In the genomic region with DNA sequence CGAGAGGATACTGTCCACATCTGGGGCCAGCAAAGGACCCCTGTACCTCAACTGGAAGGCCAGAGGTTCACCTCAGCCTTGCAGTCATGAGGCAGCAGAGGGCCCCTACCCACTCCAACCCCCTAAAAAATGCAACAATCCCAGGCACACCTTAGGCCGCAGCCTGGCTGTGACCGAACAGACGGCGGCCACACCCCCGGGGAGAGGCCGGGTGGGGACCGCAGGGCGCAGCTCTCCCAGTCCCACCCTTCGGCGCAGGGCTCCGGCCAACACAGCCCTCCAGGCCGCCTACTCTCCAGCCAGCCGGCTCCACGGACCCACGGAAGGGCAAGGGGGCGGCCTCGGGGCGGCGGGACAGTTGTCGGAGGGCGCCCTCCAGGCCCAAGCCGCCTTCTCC, we compare ENCODE assay signal across 10 cellular contexts. TPM values are rescaled to one million over a fixed set of nuclear protein-coding genes. Genes with fewer than 3 reads are reported as not detected.
A peak's percentile ranks its signal among the peaks of the same experiment; 100 is the strongest.
DNase-seq lines count a peak whose midpoint lies in the region; ATAC-seq and TF ChIP-seq lines count a peak whose summit lies in the region.
"Had no signal": no experiment of that assay in that cellular context is flagged by ENCODE, and none has a peak within 500 bp of the region (broad histone marks: within the 10 kb centered on the region; RNA-seq: fewer than 3 reads in every experiment).

No MANE protein-coding gene starts in this region.

- H2BK120ac ChIP-seq in mesendoderm (ENCODE audit: low read depth, low read length) = no peak overlapping the region

- POLR2A ChIA-PET in CD8-positive, alpha-beta memory T cell (lab: Charles Lee) = interaction anchor here (0.8 to 2.6 kb wide), 4 partner anchors 10 to 277 kb away, joined by 4 to 25 read pairs (median 6); a partner anchor contains a TSS

- WGBS in esophagus, 2 donors = 66 to 80% methylated on average over 18 to 23 of the region's 23 CpGs
- 77 to 90% (median 77%) methylated on average over 21 to 23 of the region's 23 CpGs for WGBS in psoas muscle, 3 donors
- WGBS in mesendoderm (ENCODE audit: extremely low coverage, insufficient coverage, low lambda C conversion rate) = no CpG with 5 or more reads among the region's 23 CpGs

- H3K4ac ChIP-seq in mesendoderm (ENCODE audit: low read depth, low read length) = no peak overlapping the region

- no peak overlapping the region for H3K4me3 ChIP-seq in CD8-positive, alpha-beta memory T cell (ENCODE audit: low read length)
- peak overlapping the region; percentile 67 to 73 for H3K4me3 ChIP-seq in esophagus (ENCODE audit: low read depth in 1 of 2, low read length in 2 of 2)
- H3K4me3 ChIP-seq in psoas muscle = peak overlapping the region; percentile 88
- no peak overlapping the region for H3K4me3 ChIP-seq in BE2C (ENCODE audit: low read depth, low read length)
- H3K4me3 ChIP-seq in mesendoderm (ENCODE audit: low read length) = no peak overlapping the region

- no peak overlapping the region for H4K8ac ChIP-seq in mesendoderm (ENCODE audit: low read depth, low read length)

- H3K36me3 Mint-ChIP-seq in CD8-positive, alpha-beta memory T cell = peaks cover 0 to 1% (median 0%) of the 10 kb centered on the region in 3 donors

- no peak for DNase-seq in CD8-positive, alpha-beta memory T cell
- DNase-seq in psoas muscle (no peak), BE2C (no peak), NCI-H2171 treated with DMSO at 0.1 percent for 48 hours (lab: John Stamatoyannopoulos, UW) (no peak), mesendoderm (no peak), HT-29 (ENCODE audit: low spot score) (no peak)
- DNase-seq: GOT3 had no signal

- H2AK5ac ChIP-seq in mesendoderm (ENCODE audit: low read length) = no peak overlapping the region

- H3K4me2 ChIP-seq in mesendoderm (ENCODE audit: low read length) = no peak overlapping the region

- H3K27ac Mint-ChIP-seq in CD8-positive, alpha-beta memory T cell = peak overlapping the region in 5 of 8 donors; percentile 56 to 88 (median 69)

- no peak overlapping the region for H3K18ac ChIP-seq in mesendoderm (ENCODE audit: low read length)

- no peaks in the 10 kb centered on the region for H3K36me3 ChIP-seq in CD8-positive, alpha-beta memory T cell (ENCODE audit: insufficient read depth, low read length)
- H3K36me3 ChIP-seq in esophagus (ENCODE audit: control insufficient read depth in 2 of 2, insufficient read depth in 2 of 2, low read length in 1 of 2) (no peaks in the 10 kb centered on the region), psoas muscle (ENCODE audit: insufficient read depth in 1 of 2, low read depth in 1 of 2) (no peaks in the 10 kb centered on the region), BE2C (no peaks in the 10 kb centered on the region), mesendoderm (ENCODE audit: control insufficient read depth, insufficient read depth, low read length) (no peaks in the 10 kb centered on the region)

- H3K4me1 Mint-ChIP-seq in CD8-positive, alpha-beta memory T cell = peaks cover 15 to 34% (median 32%) of the 10 kb centered on the region in 3 donors

- H3K79me1 ChIP-seq in mesendoderm (ENCODE audit: low read length) = no peaks in the 10 kb centered on the region

- no peak overlapping the region for H3K23ac ChIP-seq in mesendoderm (ENCODE audit: low read length)

- H2BK15ac ChIP-seq in mesendoderm (replicated peaks; ENCODE audit: low read depth) = no peak overlapping the region

- H3K9me3 Mint-ChIP-seq in CD8-positive, alpha-beta memory T cell = no peaks in the 10 kb centered on the region

- no peak overlapping the region for H3K56ac ChIP-seq in mesendoderm (ENCODE audit: low read length)

- no peak overlapping the region for H3K9ac ChIP-seq in mesendoderm (ENCODE audit: low read length)

- TF ChIP-seq CTCF in VCaP (conservative IDR thresholded peaks at IDR 0.05) = no peak
- no peak for TF ChIP-seq CTCF in psoas muscle (IDR thresholded peaks at IDR 0.05)
- TF ChIP-seq CTCF in BE2C (IDR thresholded peaks at IDR 0.05; ENCODE audit: low read depth, low read length) = no peak

- H3K27ac ChIP-seq in CD8-positive, alpha-beta memory T cell (ENCODE audit: low read depth, low read length) = no peak overlapping the region
- H3K27ac ChIP-seq in VCaP (peak overlapping the region; percentile 97), esophagus (ENCODE audit: low read depth in 2 of 2, low read length in 1 of 2) (peak overlapping the region; percentile 66 to 80), psoas muscle (peak overlapping the region; percentile 95), mesendoderm (ENCODE audit: low read depth, low read length) (no peak overlapping the region)

- CTCF ChIA-PET in CD8-positive, alpha-beta memory T cell (lab: Charles Lee) = interaction anchor here (1.3 to 2.5 kb wide), 3 partner anchors 10 to 35 kb away, joined by 3 to 8 read pairs (median 7); a partner anchor contains a TSS

- peaks cover 0 to 1% of the 10 kb centered on the region in 2 donors for H3K27me3 Mint-ChIP-seq in CD8-positive, alpha-beta memory T cell

- H3K4me3 Mint-ChIP-seq in CD8-positive, alpha-beta memory T cell = peak overlapping the region; percentile 68 to 82 (median 74)

- no peak overlapping the region for H2BK5ac ChIP-seq in mesendoderm (ENCODE audit: low read length)

- peaks cover 14% of the 10 kb centered on the region for H3K4me1 ChIP-seq in CD8-positive, alpha-beta memory T cell (ENCODE audit: insufficient read depth, low read length)
- H3K4me1 ChIP-seq in esophagus (ENCODE audit: control insufficient read depth in 2 of 2, insufficient read depth in 2 of 2, low read length in 1 of 2) (peaks cover 2 to 14% of the 10 kb centered on the region in 2 donors), psoas muscle (peaks cover 36% of the 10 kb centered on the region), BE2C (no peaks in the 10 kb centered on the region), mesendoderm (ENCODE audit: control insufficient read depth, low read depth, low read length) (no peaks in the 10 kb centered on the region)

- peak in 1 of 4 donors; percentile 0 for ATAC-seq in psoas muscle

- H3K9me3 ChIP-seq in CD8-positive, alpha-beta memory T cell (ENCODE audit: low read length) = no peaks in the 10 kb centered on the region
- H3K9me3 ChIP-seq in esophagus (ENCODE audit: control insufficient read depth in 2 of 2, insufficient read depth in 1 of 2, low read depth in 1 of 2, low read length in 1 of 2) (no peaks in the 10 kb centered on the region), psoas muscle (no peaks in the 10 kb centered on the region), BE2C (no peaks in the 10 kb centered on the region)

- H3K79me2 ChIP-seq in mesendoderm (ENCODE audit: control insufficient read depth, insufficient read depth, low read length) = no peaks in the 10 kb centered on the region

- no peaks in the 10 kb centered on the region for H3K27me3 ChIP-seq in CD8-positive, alpha-beta memory T cell (ENCODE audit: insufficient read depth, low read length, poor library complexity, severe bottlenecking)
- no peaks in the 10 kb centered on the region for H3K27me3 ChIP-seq in esophagus (ENCODE audit: control insufficient read depth in 1 of 2, insufficient read depth in 2 of 2, low read length in 2 of 2)
- no peaks in the 10 kb centered on the region for H3K27me3 ChIP-seq in psoas muscle (ENCODE audit: insufficient read depth in 3 of 3, low read length in 2 of 3)
- no peaks in the 10 kb centered on the region for H3K27me3 ChIP-seq in BE2C
- H3K27me3 ChIP-seq in mesendoderm (ENCODE audit: insufficient read depth, low read length, poor library complexity) = no peaks in the 10 kb centered on the region

- intact Hi-C loops in psoas muscle (cut with DNase I) = loop anchor here in 1 of 2 donors (10.0 kb wide), 1 partner anchor 259 kb away; no protein-coding TSS in a partner anchor

- no peak overlapping the region for H4K5ac ChIP-seq in mesendoderm (ENCODE audit: low read length)

RNA-seq across cellular contexts. Expression of a gene that starts 0.5 kb away (rescaled TPM):
- total RNA-seq in CD8-positive, alpha-beta memory T cell = 10 to 100 TPM; 32.6 to 35.3 TPM
- 12.3 TPM for polyA plus RNA-seq in CD8-positive, alpha-beta memory T cell
- polyA plus RNA-seq in esophagus (10 to 100 TPM; 11.8 to 14.6 TPM), psoas muscle (100 to 1,000 TPM; 154 to 276 (median 188) TPM)
- 100 to 1,000 TPM in 3 of 4 donors, 10 to 100 TPM in 1; 78.5 to 263 (median 184) TPM for total RNA-seq in psoas muscle
- 5.6 TPM for polyA plus RNA-seq in BE2C (2012; ENCODE audit: insufficient read depth, insufficient read length, low read depth)
- polyA plus RNA-seq in mesendoderm (2013, experiment 1 of 2) = 1.1 TPM
- polyA plus RNA-seq in mesendoderm (2013, experiment 2 of 2) = 1.2 TPM
- 10.2 and 16.0 TPM in 2 replicates for total RNA-seq in HT-29 (2014; rRNA removed; shearing (Covaris generic))
- total RNA-seq: LHCN-M2 had no signal

RNA-seq across cellular contexts. Expression of a gene that starts 29.5 kb away (rescaled TPM):
- total RNA-seq in CD8-positive, alpha-beta memory T cell = not detected
- 0.06 TPM for polyA plus RNA-seq in CD8-positive, alpha-beta memory T cell
- under 1 TPM; 0.10 to 0.11 TPM for polyA plus RNA-seq in esophagus
- under 1 TPM in 1 of 4 donors, not detected in 3; 0.12 TPM for total RNA-seq in psoas muscle
- polyA plus RNA-seq in psoas muscle = under 1 TPM; 0.43 to 0.64 (median 0.59) TPM
- 0.45 TPM for polyA plus RNA-seq in BE2C (2012; ENCODE audit: insufficient read depth, insufficient read length, low read depth)
- 1.6 TPM for polyA plus RNA-seq in mesendoderm (2013, experiment 1 of 2)
- polyA plus RNA-seq in mesendoderm (2013, experiment 2 of 2) = 1.5 TPM
- 1.4 and 3.6 TPM in 2 replicates for total RNA-seq in HT-29 (2014; rRNA removed; shearing (Covaris generic))

RNA-seq across cellular contexts. Expression of a gene that starts 35.5 kb away (rescaled TPM):
- 10 to 100 TPM; 60.2 to 62.9 TPM for total RNA-seq in CD8-positive, alpha-beta memory T cell
- 82.5 TPM for polyA plus RNA-seq in CD8-positive, alpha-beta memory T cell
- polyA plus RNA-seq in esophagus = 10 to 100 TPM; 29.4 to 53.3 TPM
- 10 to 100 TPM; 17.7 to 38.6 (median 30.8) TPM for total RNA-seq in psoas muscle
- 10 to 100 TPM; 32.9 to 48.9 (median 39.7) TPM for polyA plus RNA-seq in psoas muscle
- 81.0 TPM for polyA plus RNA-seq in BE2C (2012; ENCODE audit: insufficient read depth, insufficient read length, low read depth)
- polyA plus RNA-seq in mesendoderm (2013, experiment 1 of 2) = 38.2 TPM
- 37.3 TPM for polyA plus RNA-seq in mesendoderm (2013, experiment 2 of 2)
- 64.0 and 74.8 TPM in 2 replicates for total RNA-seq in HT-29 (2014; rRNA removed; shearing (Covaris generic))

Comparison
In these comparisons a context has a peak if more than half of its experiments do, and no peak if none do; other contexts are left out.
1. H3K27ac ChIP-seq: peak in VCaP (single experiment), esophagus (2 of 2) and psoas muscle (single experiment); none in CD8-positive, alpha-beta memory T cell (single experiment) and mesendoderm (single experiment).
2. H3K4me3 ChIP-seq: peak in esophagus (2 of 2) and psoas muscle (single experiment); none in CD8-positive, alpha-beta memory T cell (single experiment), BE2C (single experiment) and mesendoderm (single experiment).